ENCODE assay signal across 11 cellular contexts in genomic region chr14:102817942-102818940, GRCh38. TPM values are rescaled to one million over a fixed set of nuclear protein-coding genes. Genes with fewer than 3 reads are reported as not detected.
A peak's percentile ranks its signal among the peaks of the same experiment; 100 is the strongest.
DNase-seq lines count a peak whose midpoint lies in the region; ATAC-seq, FAIRE-seq and TF ChIP-seq lines count a peak whose summit lies in the region.
"Had no signal": no experiment of that assay in that cellular context is flagged by ENCODE, and none has a peak within 500 bp of the region (broad histone marks: within the 10 kb centered on the region; RNA-seq: fewer than 3 reads in every experiment).

No MANE protein-coding gene starts in this region.

- H3K4me2 ChIP-seq in astrocyte (ENCODE audit: low read length) (no peak overlapping the region), PC-9 (no peak overlapping the region)

- TF ChIP-seq CTCF in astrocyte (IDR thresholded peaks at IDR 0.05; ENCODE audit: insufficient read depth, low read depth, low read length): no peak
- TF ChIP-seq CTCF in PC-9 (conservative IDR thresholded peaks at IDR 0.05): no peak

- no peak for FAIRE-seq in astrocyte (lab: Jason Lieb, UNC)
- FAIRE-seq: RCC 7860 had no signal

- H3K79me2 ChIP-seq in astrocyte (ENCODE audit: insufficient read depth, low read length) (peaks cover 83% of the 10 kb centered on the region), PC-9 (ENCODE audit: low read depth) (peaks cover 52% of the 10 kb centered on the region)

- H3F3A ChIP-seq in PC-9 (ENCODE audit: insufficient read depth, low read depth): 0 out of 2 replicates have a peak, but pooled peaks cover 4% of the 10 kb centered on the region

- H3K27ac ChIP-seq in CD8-positive, alpha-beta memory T cell (ENCODE audit: low read depth, low read length): no peak overlapping the region
- H3K27ac ChIP-seq in astrocyte (ENCODE audit: low read depth, low read length): no peak overlapping the region
- H3K27ac ChIP-seq in PC-9: no peak overlapping the region

- no peaks in the 10 kb centered on the region for H3K9me3 Mint-ChIP-seq in CD8-positive, alpha-beta memory T cell
- H3K9me3 Mint-ChIP-seq in astrocyte (ENCODE audit: unreplicated experiment) (no peaks in the 10 kb centered on the region), naive B cell (no peaks in the 10 kb centered on the region)

- intact Hi-C loops in PC-9 (cut with micrococcal nuclease; ENCODE audit: unreplicated experiment): no loop called here

- H3K4me1 ChIP-seq in CD8-positive, alpha-beta memory T cell (ENCODE audit: insufficient read depth, low read length): peaks cover 35% of the 10 kb centered on the region
- H3K4me1 ChIP-seq in astrocyte (ENCODE audit: insufficient read depth, low read length): no peaks in the 10 kb centered on the region
- no peaks in the 10 kb centered on the region for H3K4me1 ChIP-seq in PC-9 (replicated peaks; ENCODE audit: insufficient read depth)

- peak overlapping the region in 4 of 7 donors; percentile 0 to 12 (median 6) for H3K4me3 Mint-ChIP-seq in CD8-positive, alpha-beta memory T cell
- H3K4me3 Mint-ChIP-seq in astrocyte (ENCODE audit: unreplicated experiment): no peak overlapping the region
- peak overlapping the region in 1 of 8 donors; percentile 44 for H3K4me3 Mint-ChIP-seq in naive B cell

- H3K4me1 Mint-ChIP-seq in CD8-positive, alpha-beta memory T cell: peaks cover 66 to 92% (median 90%) of the 10 kb centered on the region in 3 donors
- H3K4me1 Mint-ChIP-seq in astrocyte (ENCODE audit: low read depth, unreplicated experiment) (peaks cover 6% of the 10 kb centered on the region), naive B cell (peaks cover 54 to 86% (median 81%) of the 10 kb centered on the region in 3 donors)

- POLR2A ChIA-PET in CD8-positive, alpha-beta memory T cell (lab: Charles Lee): interaction anchor here (0.7 kb wide), 1 partner anchor 13 kb away, joined by 3 read pairs; no protein-coding TSS in a partner anchor
- POLR2A ChIA-PET in PC-9 (lab: Charles Lee; ENCODE audit: unreplicated experiment): interaction anchor here (0.6 kb wide), 1 partner anchor 29 kb away, joined by 5 read pairs; no protein-coding TSS in a partner anchor

- no peak overlapping the region for H3K9ac ChIP-seq in astrocyte (ENCODE audit: low read length)

- H3K9me3 ChIP-seq in CD8-positive, alpha-beta memory T cell (ENCODE audit: low read length): no peaks in the 10 kb centered on the region
- H3K9me3 ChIP-seq in astrocyte (ENCODE audit: insufficient read depth, low read depth, low read length) (no peaks in the 10 kb centered on the region), PC-9 (ENCODE audit: insufficient read depth, low read depth) (no peaks in the 10 kb centered on the region)
- H3K9me3 ChIP-seq: suprapubic skin had no signal

- peaks cover 88% of the 10 kb centered on the region for H4K20me1 ChIP-seq in astrocyte (ENCODE audit: insufficient read depth, low read length)
- peaks cover 4% of the 10 kb centered on the region; the same call in 1 of the 2 replicates for H4K20me1 ChIP-seq in PC-9 (ENCODE audit: insufficient read depth)

- peaks cover 8 to 25% (median 14%) of the 10 kb centered on the region in 3 donors for H3K36me3 Mint-ChIP-seq in CD8-positive, alpha-beta memory T cell
- H3K36me3 Mint-ChIP-seq in astrocyte (ENCODE audit: low read depth, unreplicated experiment): peaks cover 14% of the 10 kb centered on the region
- peaks cover 0 to 11% of the 10 kb centered on the region in 2 donors for H3K36me3 Mint-ChIP-seq in naive B cell

- H2AFZ ChIP-seq in astrocyte (ENCODE audit: low read depth, low read length): no peak overlapping the region
- no peak overlapping the region for H2AFZ ChIP-seq in PC-9

- no peaks in the 10 kb centered on the region for H3K27me3 ChIP-seq in CD8-positive, alpha-beta memory T cell (ENCODE audit: insufficient read depth, low read length, poor library complexity, severe bottlenecking)
- no peaks in the 10 kb centered on the region for H3K27me3 ChIP-seq in astrocyte (ENCODE audit: insufficient read depth, low read length)
- H3K27me3 ChIP-seq in PC-9 (ENCODE audit: insufficient read depth, low read depth): no peaks in the 10 kb centered on the region
- H3K27me3 ChIP-seq: suprapubic skin had no signal

- BruUV-seq in PC-9 (replicated peaks; lab: Mats Ljungman, UMichigan): no TSS peak

- H3K4me3 ChIP-seq in CD8-positive, alpha-beta memory T cell (ENCODE audit: low read length): no peak overlapping the region
- H3K4me3 ChIP-seq in astrocyte (ENCODE audit: insufficient read depth, low read depth, low read length) (no peak overlapping the region), PC-9 (no peak overlapping the region)

- CTCF ChIA-PET in CD8-positive, alpha-beta memory T cell (lab: Charles Lee): interaction anchor here (1.5 kb wide), 1 partner anchor 23 kb away, joined by 3 read pairs; no protein-coding TSS in a partner anchor
- CTCF ChIA-PET in PC-9 (lab: Charles Lee): no interaction called here

- ATAC-seq in HG02759 (IDR thresholded peaks at IDR 0.05; ENCODE audit: unreplicated experiment) (peak; percentile 29), naive B cell (ENCODE audit: low read depth in 2 of 2) (no peak)

- H3K27me3 Mint-ChIP-seq in CD8-positive, alpha-beta memory T cell: no peaks in the 10 kb centered on the region
- no peaks in the 10 kb centered on the region for H3K27me3 Mint-ChIP-seq in astrocyte (ENCODE audit: low read depth, unreplicated experiment)
- no peaks in the 10 kb centered on the region for H3K27me3 Mint-ChIP-seq in naive B cell

- peak overlapping the region in 6 of 8 donors; percentile 42 to 95 (median 70) for H3K27ac Mint-ChIP-seq in CD8-positive, alpha-beta memory T cell
- H3K27ac Mint-ChIP-seq in astrocyte (ENCODE audit: unreplicated experiment): no peak overlapping the region
- H3K27ac Mint-ChIP-seq in naive B cell: peak overlapping the region in 5 of 6 donors; percentile 54 to 89 (median 80)

- no peak for DNase-seq in CD8-positive, alpha-beta memory T cell
- DNase-seq in astrocyte (ENCODE audit: low read depth): peak; percentile 51
- no peak for DNase-seq in naive B cell
- DNase-seq in T1000 (lab: John Stamatoyannopoulos, UW): no peak
- no peak for DNase-seq in Ammon's horn (ENCODE audit: low spot score)
- DNase-seq in NCI-H2029 treated with DMSO at 0.1 percent for 48 hours (lab: John Stamatoyannopoulos, UW): no peak
- no peak for DNase-seq in PC-9
- DNase-seq: glutamatergic neuron had no signal

- no peaks in the 10 kb centered on the region for H3K36me3 ChIP-seq in CD8-positive, alpha-beta memory T cell (ENCODE audit: insufficient read depth, low read length)
- H3K36me3 ChIP-seq in astrocyte (ENCODE audit: insufficient read depth, low read length) (no peaks in the 10 kb centered on the region), PC-9 (ENCODE audit: low read depth) (no peaks in the 10 kb centered on the region)
- H3K36me3 ChIP-seq: suprapubic skin had no signal

- H3K9me2 ChIP-seq in PC-9 (ENCODE audit: insufficient read depth): no peaks in the 10 kb centered on the region

RNA-seq across cellular contexts. Expression of gene TRAF3, which starts 41.0 kb away (rescaled TPM):
- 10 to 100 TPM; 61.6 to 62.0 TPM for total RNA-seq in CD8-positive, alpha-beta memory T cell
- 16.3 TPM for polyA plus RNA-seq in CD8-positive, alpha-beta memory T cell
- total RNA-seq in astrocyte: 25.3 and 25.9 TPM in 2 replicates
- polyA plus RNA-seq in naive B cell (ENCODE audit: low read depth in 6 of 6): 10 to 100 TPM; 22.2 to 36.7 (median 27.0) TPM
- total RNA-seq in PC-9 (2021): 38.6 and 41.3 TPM in 2 replicates
